Comparison of ENCODE assay signal across 17 cellular contexts in genomic region chr1:97163591-97164275, GRCh38.
A peak's percentile ranks its signal among the peaks of the same experiment; 100 is the strongest.
DNase-seq lines count a peak whose midpoint lies in the region; ATAC-seq, FAIRE-seq and TF ChIP-seq lines count a peak whose summit lies in the region.
"Had no signal": no experiment of that assay in that cellular context is flagged by ENCODE, and none has a peak within 500 bp of the region (broad histone marks: within the 10 kb centered on the region; RNA-seq: fewer than 3 reads in every experiment).

No MANE protein-coding gene starts in this region.

- no peaks in the 10 kb centered on the region for H3K79me2 ChIP-seq in GM12878 (ENCODE audit: control insufficient read depth, insufficient read depth, low read length)

- peaks cover 3% of the 10 kb centered on the region; the same call in 2 of the 3 replicates for H3K9me3 ChIP-seq in GM12878 (replicated peaks; ENCODE audit: control insufficient read depth, insufficient read depth, low read length)
- H3K9me3 ChIP-seq: Peyer's patch, right lobe of liver had no signal

- H4K20me1 ChIP-seq in GM12878 (ENCODE audit: control insufficient read depth, insufficient read depth) = no peaks in the 10 kb centered on the region

- RAD21 ChIA-PET in GM12878 (lab: Charles Lee; ENCODE audit: unreplicated experiment) = no interaction called here

- no peak overlapping the region for H3K9ac ChIP-seq in GM12878 (ENCODE audit: control insufficient read depth, insufficient read depth, low read length)

- no peak overlapping the region for H2AFZ ChIP-seq in GM12878 (ENCODE audit: control insufficient read depth, low read depth, low read length)

- in situ Hi-C loops in GM12878 (cut with MboI) = no loop called here
- in situ Hi-C loops in GM13976 (cut with MboI; ENCODE audit: low sequenced_read_pairs, unreplicated experiment) = no loop called here

- DNase-seq in GM12878 (ENCODE audit: low read depth, low spot score) (peak; percentile 51), coronary artery (ENCODE audit: low spot score) (no peak), GM13976 (ENCODE audit: low spot score) (no peak), midbrain (lab: John Stamatoyannopoulos, UW) (no peak)
- no peak for DNase-seq in effector CD4-positive, alpha-beta T cell
- DNase-seq: activated CD8-positive, alpha-beta T cell treated with anti-CD3 and anti-CD28 coated beads, Interleukin-2, amount 10 ng/mL, durations not matched to agents 7 days and 5 days; activated naive CD4-positive, alpha-beta T cell treated with anti-CD3 and anti-CD28 coated beads for 36 hours; CD4-positive, alpha-beta memory T cell; GDM1; NCI-H2227 treated with DMSO at 0.1 percent for 48 hours; nephron progenitor cell; Peyer's patch; right lobe of liver had no signal

- peak; percentile 48 for ATAC-seq in GM18867 (IDR thresholded peaks at IDR 0.05; ENCODE audit: unreplicated experiment)
- peak; percentile 46 for ATAC-seq in GM21717 (IDR thresholded peaks at IDR 0.05; ENCODE audit: unreplicated experiment)
- peak; percentile 58 for ATAC-seq in HG03159 (IDR thresholded peaks at IDR 0.05; ENCODE audit: unreplicated experiment)
- ATAC-seq in GM12878 = peak; percentile 83
- ATAC-seq: activated CD8-positive, alpha-beta T cell treated with anti-CD3 and anti-CD28 coated beads, Interleukin-2, amount 10 ng/mL, durations not matched to agents 7 days and 5 days; right lobe of liver had no signal

- peak in 1 of 2 experiments; percentile 27; a peak in 1 of 4 replicates for TF ChIP-seq EP300 in GM12878 (IDR thresholded peaks at IDR 0.05; ENCODE audit: borderline replicate concordance in 1 of 2, control insufficient read depth in 1 of 2, low read depth in 2 of 2, low read length in 2 of 2)

- no peak for TF ChIP-seq CTCF in GM12878 (IDR thresholded peaks at IDR 0.05 in 2 of 3, conservative IDR thresholded peaks at IDR 0.05 in 1 of 3; ENCODE audit: control insufficient read depth in 2 of 3, extremely low read depth in 1 of 3, insufficient read depth in 1 of 3, low read depth in 3 of 3, low read length in 3 of 3)
- TF ChIP-seq CTCF in coronary artery (IDR thresholded peaks at IDR 0.05) = no peak
- TF ChIP-seq CTCF in GM13976 (IDR thresholded peaks at IDR 0.05; ENCODE audit: borderline replicate concordance, control extremely low read depth, extremely low read depth, insufficient read depth, missing control alignments) = no peak

- POLR2A ChIA-PET in GM12878 (lab: Charles Lee) = no interaction called here

- H3K4me3 ChIP-seq in GM12878 (no peak overlapping the region), coronary artery (no peak overlapping the region)
- H3K4me3 ChIP-seq: Peyer's patch, right lobe of liver had no signal

- peaks cover 4% of the 10 kb centered on the region; the same call in 1 of the 2 replicates for H3K4me1 ChIP-seq in GM12878 (ENCODE audit: control insufficient read depth, insufficient read depth, low read length)

- no peak overlapping the region for H3K27ac ChIP-seq in GM12878 (ENCODE audit: control insufficient read depth, insufficient read depth)
- no peak overlapping the region for H3K27ac ChIP-seq in coronary artery
- H3K27ac ChIP-seq: Peyer's patch, right lobe of liver had no signal

- TF ChIP-seq RAD21 in GM12878 (IDR thresholded peaks at IDR 0.05; ENCODE audit: insufficient read depth, low read depth, low read length) = no peak

- no peaks in the 10 kb centered on the region for H3K36me3 ChIP-seq in GM12878 (ENCODE audit: control insufficient read depth in 2 of 2, insufficient read depth in 2 of 2, low read length in 1 of 2)
- H3K36me3 ChIP-seq: Peyer's patch, right lobe of liver had no signal

- H3K27me3 ChIP-seq in GM12878 (replicated peaks in 1 of 2; ENCODE audit: control insufficient read depth in 2 of 2, insufficient read depth in 2 of 2, low read length in 1 of 2) = no peaks in the 10 kb centered on the region
- H3K27me3 ChIP-seq: Peyer's patch, right lobe of liver had no signal

- SMC1A ChIA-PET in GM12878 (lab: Charles Lee; ENCODE audit: uncharacterized antibody, unreplicated experiment) = interaction anchor here (0.6 kb wide), 1 partner anchor 98 kb away, joined by 3 read pairs; no protein-coding TSS in a partner anchor

- CTCF ChIA-PET in GM12878 (lab: Yijun Ruan, JAX) = interaction anchor here (1.5 kb wide), 1 partner anchor 25 kb away, joined by 3 read pairs; no protein-coding TSS in a partner anchor

- intact Hi-C loops in GM12878 (cut with micrococcal nuclease; ENCODE audit: unreplicated experiment) = loop anchor here (5.0 kb wide), 1 partner anchor 344 kb away; no protein-coding TSS in a partner anchor

- no TSS peak for BruUV-seq in GM12878 (replicated peaks; lab: Mats Ljungman, UMichigan)

- FAIRE-seq in GM12878 (lab: Jason Lieb, UNC) = no peak
- FAIRE-seq: endometrium had no signal

- H3K4me2 ChIP-seq in GM12878 (ENCODE audit: control insufficient read depth, insufficient read depth) = no peak overlapping the region

- WGBS in GM12878 (ENCODE audit: insufficient coverage, insufficient replicate concordance, low lambda C conversion rate, missing lambda C conversion rate) = 7% methylated on average over 1 of the region's 1 CpG

- TF ChIP-seq POLR2A in GM12878 (IDR thresholded peaks at IDR 0.05; ENCODE audit: low read depth, low read length) = no peak

TF ChIP-seq in GM12878, 131 proteins besides CTCF, POLR2A, EP300 and RAD21 (continues in another document):
- TF ChIP-seq MEF2A (IDR thresholded peaks at IDR 0.05; ENCODE audit: insufficient read depth, low read depth, low read length) (0 out of 2 replicates have a peak, but pooled peaks have one; percentile 37), POLR2AphosphoS2 (IDR thresholded peaks at IDR 0.05; ENCODE audit: low read depth, low read length) (no peak), CBFB (IDR thresholded peaks at IDR 0.05; ENCODE audit: low read depth) (peak; percentile 76), POU2F2 (IDR thresholded peaks at IDR 0.05; ENCODE audit: borderline replicate concordance, low read depth, low read length) (peak; percentile 13; the same call in 1 of the 3 replicates), SREBF2 (IDR thresholded peaks at IDR 0.05; ENCODE audit: low read length) (no peak), ZNF622 (IDR thresholded peaks at IDR 0.05) (no peak), MEF2B (IDR thresholded peaks at IDR 0.05; ENCODE audit: partially characterized antibody, poor library complexity, severe bottlenecking) (peak; percentile 90), RUNX3 (IDR thresholded peaks at IDR 0.05; ENCODE audit: low read length) (peak; percentile 92), SIX5 (IDR thresholded peaks at IDR 0.05; ENCODE audit: low read depth, low read length, severe bottlenecking) (no peak), TAF1 (IDR thresholded peaks at IDR 0.05; ENCODE audit: borderline replicate concordance, low read depth, low read length) (no peak), MTA2 (IDR thresholded peaks at IDR 0.05; ENCODE audit: low read depth) (peak; percentile 87), YY1 (IDR thresholded peaks at IDR 0.05; ENCODE audit: low read depth, low read length) (no peak), ETV6 (conservative IDR thresholded peaks at IDR 0.05 in 1 of 2, IDR thresholded peaks at IDR 0.05 in 1 of 2; ENCODE audit: borderline replicate concordance in 1 of 2, low read depth in 1 of 2) (no peak), NFYA (IDR thresholded peaks at IDR 0.05; ENCODE audit: borderline replicate concordance, low read depth, low read length) (no peak), ZNF274 (IDR thresholded peaks at IDR 0.05; ENCODE audit: insufficient read depth, insufficient read length) (no peak), BCL11A (IDR thresholded peaks at IDR 0.05; ENCODE audit: low read depth, low read length) (peak; percentile 83), MXI1 (IDR thresholded peaks at IDR 0.05; ENCODE audit: low read depth, low read length) (no peak), EED (IDR thresholded peaks at IDR 0.05; ENCODE audit: low read depth) (0 out of 2 replicates have a peak, but pooled peaks have one; percentile 19), CREM (IDR thresholded peaks at IDR 0.05; ENCODE audit: low read depth) (peak; percentile 44; the same call in 1 of the 2 replicates), POLR2AphosphoS5 (IDR thresholded peaks at IDR 0.05; ENCODE audit: low read length) (no peak), KAT2A (conservative IDR thresholded peaks at IDR 0.05; ENCODE audit: control insufficient read depth, low read depth, low read length) (no peak), SMC3 (IDR thresholded peaks at IDR 0.05; ENCODE audit: borderline replicate concordance, low read length) (no peak), NR2F1 (conservative IDR thresholded peaks at IDR 0.05) (peak; percentile 75), SPI1 (IDR thresholded peaks at IDR 0.05; ENCODE audit: borderline replicate concordance, insufficient read depth, low read depth, low read length) (no peak), KLF5 (IDR thresholded peaks at IDR 0.05; ENCODE audit: partially characterized antibody) (no peak)
- TF ChIP-seq, protein P1, sequence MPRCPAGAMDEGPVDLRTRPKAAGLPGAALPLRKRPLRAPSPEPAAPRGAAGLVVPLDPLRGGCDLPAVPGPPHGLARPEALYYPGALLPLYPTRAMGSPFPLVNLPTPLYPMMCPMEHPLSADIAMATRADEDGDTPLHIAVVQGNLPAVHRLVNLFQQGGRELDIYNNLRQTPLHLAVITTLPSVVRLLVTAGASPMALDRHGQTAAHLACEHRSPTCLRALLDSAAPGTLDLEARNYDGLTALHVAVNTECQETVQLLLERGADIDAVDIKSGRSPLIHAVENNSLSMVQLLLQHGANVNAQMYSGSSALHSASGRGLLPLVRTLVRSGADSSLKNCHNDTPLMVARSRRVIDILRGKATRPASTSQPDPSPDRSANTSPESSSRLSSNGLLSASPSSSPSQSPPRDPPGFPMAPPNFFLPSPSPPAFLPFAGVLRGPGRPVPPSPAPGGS (IDR thresholded peaks at IDR 0.05; ENCODE audit: borderline replicate concordance, insufficient read depth, low read depth, low read length, poor library complexity, severe bottlenecking) = no peak
